9 cellular contexts compared by ENCODE assay signal in the genomic region with DNA sequence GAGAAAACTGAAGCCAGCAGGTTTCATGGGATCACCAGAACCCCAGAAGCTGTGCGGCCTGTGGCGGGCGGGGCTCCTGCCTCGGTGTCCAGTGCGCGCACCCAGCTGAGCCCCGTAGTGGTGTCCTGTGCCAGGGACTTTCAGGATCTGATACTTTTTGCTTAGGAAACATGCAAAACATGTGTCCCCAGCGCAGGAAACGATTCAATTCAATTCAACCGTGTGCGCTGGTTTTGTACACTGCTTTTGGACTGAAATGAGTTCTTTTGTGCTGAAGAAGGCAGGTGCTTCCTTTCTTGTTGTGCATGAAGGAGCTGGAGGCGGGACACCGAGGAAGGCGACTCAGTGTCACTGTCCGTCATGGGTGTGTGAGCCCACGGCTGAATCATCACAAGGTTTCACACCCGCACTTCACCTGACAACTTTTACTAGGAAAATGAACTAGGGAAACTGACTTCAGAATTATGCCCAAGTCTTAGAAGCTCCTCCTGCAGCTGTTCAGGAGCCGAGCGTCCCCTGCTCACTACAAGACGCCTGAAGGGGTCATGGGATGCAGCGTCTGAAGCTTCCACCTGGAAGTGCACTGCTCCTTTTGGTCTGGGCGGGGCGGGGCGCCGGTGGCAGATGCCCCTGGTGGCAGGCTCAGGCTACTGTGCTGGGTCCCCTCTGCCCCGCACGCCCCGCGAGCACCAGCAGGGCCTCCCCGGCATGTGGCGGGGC. TPM values are rescaled to one million over a fixed set of nuclear protein-coding genes. Genes with fewer than 3 reads are reported as not detected.
DNase-seq lines count a peak whose midpoint lies in the region; ATAC-seq and TF ChIP-seq lines count a peak whose summit lies in the region.
"Had no signal": no experiment of that assay in that cellular context is flagged by ENCODE, and none has a peak within 500 bp of the region (broad histone marks: within the 10 kb centered on the region; RNA-seq: fewer than 3 reads in every experiment).

No MANE protein-coding gene starts in this region.

- H3K27ac ChIP-seq in gastroesophageal sphincter: peak overlapping the region in 3 of 4 donors; percentile 9 to 33 (median 20)

- no peak for TF ChIP-seq POLR2A in gastroesophageal sphincter (IDR thresholded peaks at IDR 0.05)

- TF ChIP-seq CTCF in GM12872 (IDR thresholded peaks at IDR 0.05; ENCODE audit: insufficient read depth, low read depth, low read length): peak; percentile 72
- no peak for TF ChIP-seq CTCF in gastroesophageal sphincter (IDR thresholded peaks at IDR 0.05)

- H3K9me3 ChIP-seq in gastroesophageal sphincter: no peaks in the 10 kb centered on the region

- H3K4me3 ChIP-seq in gastroesophageal sphincter: no peak overlapping the region

- ATAC-seq in GM19452 (IDR thresholded peaks at IDR 0.05; ENCODE audit: unreplicated experiment): peak; percentile 76
- ATAC-seq in HG03175 (IDR thresholded peaks at IDR 0.05; ENCODE audit: unreplicated experiment): peak; percentile 74
- peak; percentile 21 for ATAC-seq in gastroesophageal sphincter

- H3K36me3 ChIP-seq in gastroesophageal sphincter: peaks cover 0 to 51% of the 10 kb centered on the region in 2 donors

- 79 to 83% methylated on average over 7 to 11 of the region's 31 CpGs for WGBS in gastroesophageal sphincter (ENCODE audit: low coverage in 1 of 2), 2 donors

- no peaks in the 10 kb centered on the region for H3K27me3 ChIP-seq in gastroesophageal sphincter

- TF ChIP-seq EP300 in gastroesophageal sphincter (IDR thresholded peaks at IDR 0.05): no peak

- peaks cover 0 to 43% (median 4%) of the 10 kb centered on the region in 3 donors for H3K4me1 ChIP-seq in gastroesophageal sphincter

- DNase-seq in NCI-H1694 treated with DMSO at 0.1 percent for 48 hours (lab: John Stamatoyannopoulos, UW): no peak
- no peak for DNase-seq in HCEC 1CT
- no peak for DNase-seq in GM03348 (ENCODE audit: low spot score)
- DNase-seq in hypothalamus (lab: John Stamatoyannopoulos, UW): no peak

RNA-seq across cellular contexts. Expression of a gene that starts 31.4 kb away (rescaled TPM):
- total RNA-seq in gastroesophageal sphincter: 1 to 10 TPM in 2 of 4 donors, under 1 TPM in 1, not detected in 1; 0.46 to 1.6 (median 1.1) TPM
- total RNA-seq: renal cortical epithelial cell had no signal

Comparison
In these comparisons a context has a peak if more than half of its experiments do, and no peak if none do; other contexts are left out.
1. ATAC-seq: peak in every context shown above with its lines; median percentile 76 in GM19452; 74 in HG03175; 21 in gastroesophageal sphincter.